In genomic region chr10:128922172-128922571, GRCh38 we compare ENCODE assay signal across 20 cellular contexts.
DNase-seq lines count a peak whose midpoint lies in the region; ATAC-seq and TF ChIP-seq lines count a peak whose summit lies in the region.
"Had no signal": no experiment of that assay in that cellular context is flagged by ENCODE, and none has a peak within 500 bp of the region (broad histone marks: within the 10 kb centered on the region; RNA-seq: fewer than 3 reads in every experiment).

No MANE protein-coding gene starts in this region.

- H3K9me3 ChIP-seq in right cardiac atrium (ENCODE audit: control insufficient read depth, low read length), result no peaks in the 10 kb centered on the region
- no peaks in the 10 kb centered on the region for H3K9me3 ChIP-seq in uterus
- H3K9me3 ChIP-seq: BLaER1 had no signal

- no peaks in the 10 kb centered on the region for H3K4me1 ChIP-seq in right cardiac atrium (ENCODE audit: control insufficient read depth, insufficient read depth, low read length)
- H3K4me1 ChIP-seq in uterus, result no peaks in the 10 kb centered on the region
- H3K4me1 ChIP-seq: BLaER1, SJSA1 had no signal

- DNase-seq in left ventricle myocardium superior (peak; percentile 57), right cardiac atrium (no peak), fibroblast of gingiva (ENCODE audit: low read depth) (peak; percentile 12), lower leg skin (ENCODE audit: low spot score in 2 of 2) (peak; percentile 47 to 90), uterus (peak; percentile 55 to 62), HuH-7 (ENCODE audit: low spot score) (no peak)
- no peak for DNase-seq in activated CD4-positive, CD25-positive, alpha-beta regulatory T cell treated with anti-CD3 and anti-CD28 coated beads, Interleukin-2, amount 50 U/mL, for 72 hours
- DNase-seq: ACHN; CD4-positive, alpha-beta T cell; COR-L47; DMS153; NCI-H1092 treated with DMSO at 0.1 percent for 48 hours; NCI-H1436 treated with DMSO at 0.1 percent for 48 hours; NCI-H1930; NCI-H226; NCI-H510A treated with DMSO at 0.1 percent for 48 hours; NCI-H748 treated with DMSO at 0.1 percent for 48 hours had no signal

- H3K36me3 ChIP-seq in uterus, result no peaks in the 10 kb centered on the region
- H3K36me3 ChIP-seq: BLaER1, SJSA1 had no signal

- TF ChIP-seq CTCF in lower leg skin (IDR thresholded peaks at IDR 0.05) (no peak), uterus (IDR thresholded peaks at IDR 0.05) (peak in 1 of 4 experiments; percentile 15)

- no peaks in the 10 kb centered on the region for H3K27me3 ChIP-seq in right cardiac atrium (ENCODE audit: control insufficient read depth, insufficient read depth)
- no peaks in the 10 kb centered on the region for H3K27me3 ChIP-seq in uterus
- H3K27me3 ChIP-seq: BLaER1, SJSA1 had no signal

- no peak for TF ChIP-seq POLR2A in lower leg skin (IDR thresholded peaks at IDR 0.05)
- no peak for TF ChIP-seq POLR2A in uterus (IDR thresholded peaks at IDR 0.05)

- 58% methylated on average over 2 of the region's 2 CpGs for WGBS in right cardiac atrium
- 53 to 70% methylated on average over 2 of the region's 2 CpGs for WGBS in lower leg skin, 2 donors

- intact Hi-C loops in left ventricle myocardium superior (cut with micrococcal nuclease), result no loop called here
- intact Hi-C loops in right cardiac atrium (cut with DNase I), result no loop called here
- intact Hi-C loops in lower leg skin (cut with DNase I; ENCODE audit: low total_unique reads), result no loop called here
- intact Hi-C loops in uterus (cut with DNase I; ENCODE audit: low total_unique reads), result no loop called here

- H3K4me3 ChIP-seq in right cardiac atrium (ENCODE audit: low read length), result no peak overlapping the region
- H3K4me3 ChIP-seq in lower leg skin (ENCODE audit: low read depth, poor library complexity, severe bottlenecking), result no peak overlapping the region
- no peak overlapping the region for H3K4me3 ChIP-seq in uterus
- H3K4me3 ChIP-seq: BLaER1, K562, SJSA1 had no signal

- no peak overlapping the region for H3K27ac ChIP-seq in right cardiac atrium (ENCODE audit: low read length)
- H3K27ac ChIP-seq in uterus, result no peak overlapping the region
- H3K27ac ChIP-seq: BLaER1, SJSA1 had no signal

- ATAC-seq in left ventricle myocardium superior (peak; percentile 66), right cardiac atrium (no peak)
- ATAC-seq: K562 had no signal

Comparison
In these comparisons a context has a peak if more than half of its experiments do, and no peak if none do; other contexts are left out.
1. DNase-seq: peak in left ventricle myocardium superior (single experiment), fibroblast of gingiva (single experiment), lower leg skin (2 of 2) and uterus (2 of 2); none in right cardiac atrium (0 of 3), HuH-7 (single experiment) and activated CD4-positive, CD25-positive, alpha-beta regulatory T cell treated with anti-CD3 and anti-CD28 coated beads, Interleukin-2, amount 50 U/mL, for 72 hours (single experiment).